ENCODE assay signal across 29 cellular contexts in the genomic region with DNA sequence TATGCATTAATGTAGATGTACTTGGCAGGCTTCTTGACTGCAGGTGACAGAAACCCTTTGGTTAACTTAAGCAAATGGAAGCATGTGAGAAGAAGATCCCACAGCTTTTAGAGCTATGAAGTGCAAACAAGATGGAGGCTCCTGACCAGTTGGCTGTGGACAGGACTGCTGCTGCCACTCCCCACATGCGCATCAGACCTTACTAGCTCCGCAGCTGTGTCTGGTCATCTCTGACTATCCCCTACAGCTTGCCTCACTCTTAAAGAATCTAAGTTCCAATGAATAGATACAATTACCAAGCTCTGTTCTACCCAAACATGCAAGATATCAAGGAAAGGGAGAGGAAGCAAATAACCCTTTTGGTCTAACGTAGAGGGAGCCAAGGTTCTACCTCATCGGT.
"Had no signal": no experiment of that assay in that cellular context is flagged by ENCODE, and none has a peak within 500 bp of the region (broad histone marks: within the 10 kb centered on the region; RNA-seq: fewer than 3 reads in every experiment).

No MANE protein-coding gene starts in this region.

- FAIRE-seq: TTC549 had no signal

- H3K27ac ChIP-seq: breast epithelium, cardiac muscle cell, colonic mucosa, heart left ventricle, VCaP had no signal

- H3K4me3 ChIP-seq: breast epithelium, cardiac muscle cell, colonic mucosa, heart left ventricle had no signal

- ATAC-seq: activated CD8-positive, alpha-beta T cell treated with anti-CD3 and anti-CD28 coated beads for 36 hours; activated T-cell treated with anti-CD3 and anti-CD28 coated beads, Interleukin-2, amount 50 U/mL, for 4 hours; activated T-helper 17 cell treated with anti-CD3 and anti-CD28 coated beads, Interleukin-2, amount 50 U/mL, for 72 hours; esophagus mucosa; heart left ventricle; WTC11 had no signal

- H3K9me3 ChIP-seq: breast epithelium, colonic mucosa, heart left ventricle had no signal

- DNase-seq: activated CD4-positive, alpha-beta T cell treated with anti-CD3 and anti-CD28 coated beads for 1 hour; activated CD4-positive, alpha-beta T cell treated with anti-CD3 and anti-CD28 coated beads for 4 hours; activated CD4-positive, alpha-beta T cell treated with anti-CD3 and anti-CD28 coated beads, Interleukin-2, amount 50 U/mL, for 1 hour; activated CD4-positive, alpha-beta T cell treated with anti-CD3 and anti-CD28 coated beads, Interleukin-2, amount 50 U/mL, for 48 hours; activated CD8-positive, alpha-beta memory T cell treated with anti-CD3 and anti-CD28 coated beads for 24 hours; activated CD8-positive, alpha-beta T cell treated with anti-CD3 and anti-CD28 coated beads for 36 hours; activated effector memory CD4-positive, alpha-beta T cell treated with Interleukin-2 at 50 U/mL for 16 hours; activated gamma-delta T cell treated with Interleukin-2 at 50 U/mL for 16 hours; activated naive CD4-positive, alpha-beta T cell treated with anti-CD3 and anti-CD28 coated beads, Interleukin-2, amount 50 U/mL, for 16 hours; activated naive CD4-positive, alpha-beta T cell treated with Interleukin-2 at 50 U/mL for 16 hours; activated T-cell treated with anti-CD3 and anti-CD28 coated beads, Interleukin-2, amount 50 U/mL, for 4 hours; amniotic stem cell; aorta; central memory CD4-positive, alpha-beta T cell; cerebellar nuclear complex; colonic mucosa; effector memory CD4-positive, alpha-beta T cell; endodermal cell; foreskin fibroblast; glutamatergic neuron; heart left ventricle; T-helper 2 cell had no signal

- H3K27me3 ChIP-seq: breast epithelium, cardiac muscle cell, colonic mucosa, heart left ventricle had no signal

- H3K36me3 ChIP-seq: breast epithelium, cardiac muscle cell, colonic mucosa, heart left ventricle had no signal

- H3K4me1 ChIP-seq: breast epithelium, colonic mucosa, heart left ventricle had no signal
